In genomic region chr16:24748242-24748641, GRCh38 we compare ENCODE assay signal across 8 cellular contexts. TPM values are rescaled to one million over a fixed set of nuclear protein-coding genes. Genes with fewer than 3 reads are reported as not detected.
A peak's percentile ranks its signal among the peaks of the same experiment; 100 is the strongest.
DNase-seq lines count a peak whose midpoint lies in the region; ATAC-seq and TF ChIP-seq lines count a peak whose summit lies in the region.

No MANE protein-coding gene starts in this region.

- WGBS in heart left ventricle, 4 donors = 37 to 56% (median 45%) methylated on average over 2 of the region's 2 CpGs

- H3K27me3 Mint-ChIP-seq in stimulated activated naive CD8-positive, alpha-beta T cell treated with anti-CD3 and anti-CD28 coated beads, Interleukin-15, amount 100 ng/mL, for 72 hours = no peaks in the 10 kb centered on the region

- H3K27ac ChIP-seq in heart left ventricle = peak overlapping the region in 8 of 12 donors; percentile 16 to 53 (median 32)

- H3K36me3 ChIP-seq in heart left ventricle = peaks cover 0 to 8% (median 2%) of the 10 kb centered on the region in 9 donors

- no peak for TF ChIP-seq CTCF in heart left ventricle (IDR thresholded peaks at IDR 0.05)

- intact Hi-C loops in heart left ventricle (cut with DNase I) = no loop called here

- TF ChIP-seq POLR2A in heart left ventricle (IDR thresholded peaks at IDR 0.05) = no peak

- no peak overlapping the region for H3K4me3 Mint-ChIP-seq in stimulated activated naive CD8-positive, alpha-beta T cell treated with anti-CD3 and anti-CD28 coated beads, Interleukin-15, amount 100 ng/mL, for 72 hours

- DNase-seq in SIG-M5 treated with dmso at 0.1 percent for 504 hours (lab: John Stamatoyannopoulos, UW; ENCODE audit: unreplicated experiment) (peak; percentile 75), SIG-M5 (lab: John Stamatoyannopoulos, UW) (no peak), SW480 (ENCODE audit: low spot score) (peak; percentile 32), heart left ventricle (peak in 3 of 5 donors; percentile 26 to 56 (median 39)), SKM-1 treated with dmso at 0.1 percent for 144 hours (lab: John Stamatoyannopoulos, UW; ENCODE audit: unreplicated experiment) (no peak)
- DNase-seq in stimulated activated naive CD8-positive, alpha-beta T cell treated with anti-CD3 and anti-CD28 coated beads, Interleukin-15, amount 100 ng/mL, for 72 hours = no peak

- no peaks in the 10 kb centered on the region for H3K9me3 Mint-ChIP-seq in stimulated activated naive CD8-positive, alpha-beta T cell treated with anti-CD3 and anti-CD28 coated beads, Interleukin-15, amount 100 ng/mL, for 72 hours

- no peaks in the 10 kb centered on the region for H3K9me3 ChIP-seq in heart left ventricle

- no peaks in the 10 kb centered on the region for H3K27me3 ChIP-seq in heart left ventricle

- peak overlapping the region in 1 of 2 donors; percentile 80 for H3K27ac Mint-ChIP-seq in stimulated activated naive CD8-positive, alpha-beta T cell treated with anti-CD3 and anti-CD28 coated beads, Interleukin-15, amount 100 ng/mL, for 72 hours

- H3K4me1 Mint-ChIP-seq in stimulated activated naive CD8-positive, alpha-beta T cell treated with anti-CD3 and anti-CD28 coated beads, Interleukin-15, amount 100 ng/mL, for 72 hours = peaks cover 77% of the 10 kb centered on the region

- peaks cover 8 to 100% (median 91%) of the 10 kb centered on the region in 12 donors for H3K4me1 ChIP-seq in heart left ventricle

- ATAC-seq in heart left ventricle (peak; percentile 70 to 95 (median 95)), HG02840 (IDR thresholded peaks at IDR 0.05; ENCODE audit: low FRiP score, unreplicated experiment) (no peak), GM18517 (IDR thresholded peaks at IDR 0.05; ENCODE audit: unreplicated experiment) (no peak)
- peak; percentile 67 for ATAC-seq in stimulated activated naive CD8-positive, alpha-beta T cell treated with anti-CD3 and anti-CD28 coated beads, Interleukin-15, amount 100 ng/mL, for 72 hours

- H3K4me3 ChIP-seq in heart left ventricle = no peak overlapping the region

RNA-seq across cellular contexts. Expression of gene TNRC6A, which starts 18.8 kb away (rescaled TPM):
- 10 to 100 TPM; 26.4 to 53.1 (median 37.6) TPM for total RNA-seq in heart left ventricle
- 10 to 100 TPM; 16.0 to 22.9 TPM for polyA plus RNA-seq in heart left ventricle

Comparison
In these comparisons a context has a peak if more than half of its experiments do, and no peak if none do; other contexts are left out.
1. DNase-seq: peak in SIG-M5 treated with dmso at 0.1 percent for 504 hours (single experiment), SW480 (single experiment) and heart left ventricle (3 of 5); none in SIG-M5 (single experiment), stimulated activated naive CD8-positive, alpha-beta T cell treated with anti-CD3 and anti-CD28 coated beads, Interleukin-15, amount 100 ng/mL, for 72 hours (0 of 2) and SKM-1 treated with dmso at 0.1 percent for 144 hours (single experiment).
2. ATAC-seq: peak in heart left ventricle (4 of 4) and stimulated activated naive CD8-positive, alpha-beta T cell treated with anti-CD3 and anti-CD28 coated beads, Interleukin-15, amount 100 ng/mL, for 72 hours (single experiment); none in HG02840 (single experiment) and GM18517 (single experiment).